ENCODE assay signal across 9 cellular contexts in genomic region chr9:97945470-97945869, GRCh38. TPM values are rescaled to one million over a fixed set of nuclear protein-coding genes. Genes with fewer than 3 reads are reported as not detected.
"Had no signal": no experiment of that assay in that cellular context is flagged by ENCODE, and none has a peak within 500 bp of the region (broad histone marks: within the 10 kb centered on the region; RNA-seq: fewer than 3 reads in every experiment).

No MANE protein-coding gene starts in this region.

RNA-seq across cellular contexts. Expression of gene HEMGN, which starts 7.5 kb away (rescaled TPM):
- total RNA-seq: PC-3, PC-9, Peyer's patch, Right ventricle myocardium superior, RPMI7951, SJCRH30, SJSA1, SK-MEL-5 had no signal
- polyA plus RNA-seq: SK-N-SH had no signal
